24 cellular contexts compared by ENCODE assay signal in genomic region chr12:54890339-54890738, GRCh38. TPM values are rescaled to one million over a fixed set of nuclear protein-coding genes. Genes with fewer than 3 reads are reported as not detected.
DNase-seq lines count a peak whose midpoint lies in the region; ATAC-seq and TF ChIP-seq lines count a peak whose summit lies in the region.
"Had no signal": no experiment of that assay in that cellular context is flagged by ENCODE, and none has a peak within 500 bp of the region (broad histone marks: within the 10 kb centered on the region; RNA-seq: fewer than 3 reads in every experiment).

No MANE protein-coding gene starts in this region.

- no peaks in the 10 kb centered on the region for H3K4me1 Mint-ChIP-seq in HFFc6 (ENCODE audit: low read depth)
- H3K4me1 Mint-ChIP-seq: activated naive CD8-positive, alpha-beta T cell treated with anti-CD3 and anti-CD28 coated beads, Interleukin-2, amount 10 ng/mL, durations not matched to agents 7 days and 5 days; neural progenitor cell had no signal

- intact Hi-C loops in left cardiac atrium (cut with DNase I) (no loop called here), dorsolateral prefrontal cortex (cut with DNase I) (no loop called here)

- H3K27ac Mint-ChIP-seq in HFFc6 = no peak overlapping the region
- H3K27ac Mint-ChIP-seq: activated naive CD8-positive, alpha-beta T cell treated with anti-CD3 and anti-CD28 coated beads, Interleukin-2, amount 10 ng/mL, durations not matched to agents 7 days and 5 days; neural progenitor cell had no signal

- H3K27me3 Mint-ChIP-seq in HFFc6 (ENCODE audit: insufficient read depth) = no peaks in the 10 kb centered on the region; the same call in none of the 2 replicates

- no peaks in the 10 kb centered on the region for H3K27me3 ChIP-seq in dorsolateral prefrontal cortex
- H3K27me3 ChIP-seq: neural progenitor cell had no signal

- H3K4me3 ChIP-seq in epithelial cell of esophagus (ENCODE audit: low read length) (no peak overlapping the region), dorsolateral prefrontal cortex (no peak overlapping the region)
- H3K4me3 ChIP-seq: HAP-1, neural progenitor cell, prostate gland, uterus had no signal

- no peak for TF ChIP-seq CTCF in epithelial cell of esophagus (IDR thresholded peaks at IDR 0.05; ENCODE audit: insufficient read depth, low read depth, low read length, missing control alignments)
- TF ChIP-seq CTCF in dorsolateral prefrontal cortex (IDR thresholded peaks at IDR 0.05 in 54 of 56, conservative IDR thresholded peaks at IDR 0.05 in 2 of 56; ENCODE audit: low read depth in 1 of 56, partially characterized antibody in 56 of 56) = no peak
- no peak for TF ChIP-seq CTCF in HFFc6 (IDR thresholded peaks at IDR 0.05)

- H3K36me3 Mint-ChIP-seq in HFFc6 (ENCODE audit: low read depth) = no peaks in the 10 kb centered on the region
- H3K36me3 Mint-ChIP-seq: activated naive CD8-positive, alpha-beta T cell treated with anti-CD3 and anti-CD28 coated beads, Interleukin-2, amount 10 ng/mL, durations not matched to agents 7 days and 5 days; neural progenitor cell had no signal

- no peak overlapping the region for H3K4me3 Mint-ChIP-seq in HFFc6
- H3K4me3 Mint-ChIP-seq: activated naive CD8-positive, alpha-beta T cell treated with anti-CD3 and anti-CD28 coated beads, Interleukin-2, amount 10 ng/mL, durations not matched to agents 7 days and 5 days; neural progenitor cell had no signal

- H3K27ac ChIP-seq in dorsolateral prefrontal cortex = no peak overlapping the region
- H3K27ac ChIP-seq: neural progenitor cell, uterus had no signal

- ATAC-seq in left cardiac atrium (no peak), HG03571 (IDR thresholded peaks at IDR 0.05; ENCODE audit: unreplicated experiment) (no peak)

- DNase-seq in DMS153 (lab: John Stamatoyannopoulos, UW) (peak; percentile 76), NCI-H187 treated with DMSO at 0.1 percent for 48 hours (lab: John Stamatoyannopoulos, UW) (peak; percentile 50), NCI-H524 treated with DMSO at 0.1 percent for 48 hours (lab: John Stamatoyannopoulos, UW) (peak; percentile 48), epithelial cell of esophagus (ENCODE audit: low read depth) (peak; percentile 28), left cardiac atrium (no peak), dorsolateral prefrontal cortex (no peak), HFFc6 (no peak)
- DNase-seq: activated CD4-positive, alpha-beta T cell treated with anti-CD3 and anti-CD28 coated beads, Interleukin-2, amount 50 U/mL, for 1 hour; activated CD8-positive, alpha-beta memory T cell treated with anti-CD3 and anti-CD28 coated beads, Interleukin-2, amount 50 U/mL, for 48 hours; activated effector memory CD4-positive, alpha-beta T cell treated with Interleukin-2 at 50 U/mL for 16 hours; activated naive CD8-positive, alpha-beta T cell treated with anti-CD3 and anti-CD28 coated beads, Interleukin-2, amount 10 ng/mL, durations not matched to agents 7 days and 5 days; DMS 273 treated with DMSO at 0.1 percent for 48 hours; effector CD4-positive, alpha-beta T cell; islet precursor cell; MM.1S; SK-N-SH; uterus had no signal

- no peaks in the 10 kb centered on the region for H3K9me3 Mint-ChIP-seq in HFFc6
- H3K9me3 Mint-ChIP-seq: activated naive CD8-positive, alpha-beta T cell treated with anti-CD3 and anti-CD28 coated beads, Interleukin-2, amount 10 ng/mL, durations not matched to agents 7 days and 5 days had no signal

RNA-seq across cellular contexts. Expression of gene MUCL1, which starts 36.0 kb away (rescaled TPM):
- not detected for total RNA-seq in left cardiac atrium
- 1 to 10 TPM in 31 of 120 experiments, under 1 TPM in 3, not detected in 86; 0.81 to 3.7 (median 1.7) TPM for total RNA-seq in dorsolateral prefrontal cortex
- total RNA-seq in HFFc6 (2021; fragmentation: NEBNext Ultra II Directional; extraction: Animal tissue kit (Norgen Biotek cat#: 25700)) = not detected
- total RNA-seq: activated naive CD8-positive, alpha-beta T cell treated with anti-CD3 and anti-CD28 coated beads, Interleukin-2, amount 10 ng/mL, durations not matched to agents 7 days and 5 days; chondrocyte; frontal cortex; prostate gland; subcutaneous adipose tissue; uterus had no signal

Comparison
In these comparisons a context has a peak if more than half of its experiments do, and no peak if none do; other contexts are left out.
1. DNase-seq: peak in DMS153 (single experiment), NCI-H187 treated with DMSO at 0.1 percent for 48 hours (single experiment), NCI-H524 treated with DMSO at 0.1 percent for 48 hours (single experiment) and epithelial cell of esophagus (single experiment); none in left cardiac atrium (single experiment), dorsolateral prefrontal cortex (0 of 10) and HFFc6 (single experiment).